Comparison of ENCODE assay signal across 1 cellular context in the genomic region with DNA sequence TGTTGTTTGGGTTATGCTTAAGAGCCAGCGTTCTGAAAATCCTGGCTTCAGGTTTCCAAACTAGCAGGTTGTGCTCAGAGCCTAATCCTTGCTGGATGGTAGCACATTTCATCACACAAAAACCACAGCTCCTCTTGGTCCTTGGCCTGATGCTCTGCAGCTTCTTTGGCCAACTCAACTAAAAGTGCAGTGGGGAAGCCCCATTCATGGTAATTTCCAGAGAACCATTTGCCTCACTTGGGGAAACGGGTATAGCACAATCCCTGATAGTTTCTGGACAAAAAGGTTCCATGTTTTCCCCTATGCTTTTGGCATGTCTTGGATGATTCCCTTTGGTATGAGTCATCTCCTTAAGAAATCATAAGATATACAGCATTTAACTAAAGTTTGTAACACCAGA.
TF ChIP-seq lines count a peak whose summit lies in the region.

No MANE protein-coding gene starts in this region.

TF ChIP-seq in HepG2, 621 proteins besides CTCF, POLR2A, EP300 and RAD21 (continued from another document):
- no peak for TF ChIP-seq ZNF562 (CRISPR knock-in tag; IDR thresholded peaks at IDR 0.05; ENCODE audit: borderline replicate concordance)
- no peak for TF ChIP-seq ZNF205 (CRISPR knock-in tag; IDR thresholded peaks at IDR 0.05)
- TF ChIP-seq ZNF724P (CRISPR knock-in tag; IDR thresholded peaks at IDR 0.05; ENCODE audit: borderline replicate concordance), result no peak
- TF ChIP-seq, protein P1, sequence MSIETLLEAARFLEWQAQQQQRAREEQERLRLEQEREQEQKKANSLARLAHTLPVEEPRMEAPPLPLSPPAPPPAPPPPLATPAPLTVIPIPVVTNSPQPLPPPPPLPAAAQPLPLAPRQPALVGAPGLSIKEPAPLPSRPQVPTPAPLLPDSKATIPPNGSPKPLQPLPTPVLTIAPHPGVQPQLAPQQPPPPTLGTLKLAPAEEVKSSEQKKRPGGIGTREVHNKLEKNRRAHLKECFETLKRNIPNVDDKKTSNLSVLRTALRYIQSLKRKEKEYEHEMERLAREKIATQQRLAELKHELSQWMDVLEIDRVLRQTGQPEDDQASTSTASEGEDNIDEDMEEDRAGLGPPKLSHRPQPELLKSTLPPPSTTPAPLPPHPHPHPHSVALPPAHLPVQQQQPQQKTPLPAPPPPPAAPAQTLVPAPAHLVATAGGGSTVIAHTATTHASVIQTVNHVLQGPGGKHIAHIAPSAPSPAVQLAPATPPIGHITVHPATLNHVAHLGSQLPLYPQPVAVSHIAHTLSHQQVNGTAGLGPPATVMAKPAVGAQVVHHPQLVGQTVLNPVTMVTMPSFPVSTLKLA (IDR thresholded peaks at IDR 0.05), result no peak
- no peak for TF ChIP-seq REXO4 (CRISPR knock-in tag; IDR thresholded peaks at IDR 0.05; ENCODE audit: borderline replicate concordance)
- no peak for TF ChIP-seq ZFP62 (CRISPR knock-in tag; IDR thresholded peaks at IDR 0.05)
- TF ChIP-seq ZFP36L1 (CRISPR knock-in tag; IDR thresholded peaks at IDR 0.05), result no peak
- no peak for TF ChIP-seq YY1 (IDR thresholded peaks at IDR 0.05; ENCODE audit: insufficient read depth, insufficient replicate concordance, low read depth, low read length)
- TF ChIP-seq ZSCAN20 (CRISPR knock-in tag; IDR thresholded peaks at IDR 0.05; ENCODE audit: borderline replicate concordance), result no peak
- TF ChIP-seq ZNF121 (CRISPR knock-in tag; IDR thresholded peaks at IDR 0.05), result no peak
- TF ChIP-seq NFE2L1 (CRISPR knock-in tag; IDR thresholded peaks at IDR 0.05; ENCODE audit: borderline replicate concordance), result no peak
- no peak for TF ChIP-seq BCL6 (CRISPR knock-in tag; IDR thresholded peaks at IDR 0.05)
- no peak for TF ChIP-seq NFIC (IDR thresholded peaks at IDR 0.05; ENCODE audit: low read length)
- TF ChIP-seq, protein P2, sequence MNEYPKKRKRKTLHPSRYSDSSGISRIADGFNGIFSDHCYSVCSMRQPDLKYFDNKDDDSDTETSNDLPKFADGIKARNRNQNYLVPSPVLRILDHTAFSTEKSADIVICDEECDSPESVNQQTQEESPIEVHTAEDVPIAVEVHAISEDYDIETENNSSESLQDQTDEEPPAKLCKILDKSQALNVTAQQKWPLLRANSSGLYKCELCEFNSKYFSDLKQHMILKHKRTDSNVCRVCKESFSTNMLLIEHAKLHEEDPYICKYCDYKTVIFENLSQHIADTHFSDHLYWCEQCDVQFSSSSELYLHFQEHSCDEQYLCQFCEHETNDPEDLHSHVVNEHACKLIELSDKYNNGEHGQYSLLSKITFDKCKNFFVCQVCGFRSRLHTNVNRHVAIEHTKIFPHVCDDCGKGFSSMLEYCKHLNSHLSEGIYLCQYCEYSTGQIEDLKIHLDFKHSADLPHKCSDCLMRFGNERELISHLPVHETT (CRISPR knock-in tag; conservative IDR thresholded peaks at IDR 0.05), result no peak
- no peak for TF ChIP-seq ZNF616 (CRISPR knock-in tag; IDR thresholded peaks at IDR 0.05; ENCODE audit: low read depth)
- TF ChIP-seq, protein P3, sequence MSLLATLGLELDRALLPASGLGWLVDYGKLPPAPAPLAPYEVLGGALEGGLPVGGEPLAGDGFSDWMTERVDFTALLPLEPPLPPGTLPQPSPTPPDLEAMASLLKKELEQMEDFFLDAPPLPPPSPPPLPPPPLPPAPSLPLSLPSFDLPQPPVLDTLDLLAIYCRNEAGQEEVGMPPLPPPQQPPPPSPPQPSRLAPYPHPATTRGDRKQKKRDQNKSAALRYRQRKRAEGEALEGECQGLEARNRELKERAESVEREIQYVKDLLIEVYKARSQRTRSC (CRISPR knock-in tag; IDR thresholded peaks at IDR 0.05; ENCODE audit: low read depth), result no peak
- no peak for TF ChIP-seq RORA (CRISPR knock-in tag; IDR thresholded peaks at IDR 0.05)
- no peak for TF ChIP-seq ZNF569 (CRISPR knock-in tag; IDR thresholded peaks at IDR 0.05; ENCODE audit: borderline replicate concordance)
